Comparison of ENCODE assay signal across 10 cellular contexts in genomic region chr11:75558939-75559843, GRCh38. TPM values are rescaled to one million over a fixed set of nuclear protein-coding genes. Genes with fewer than 3 reads are reported as not detected.
DNase-seq lines count a peak whose midpoint lies in the region; ATAC-seq and TF ChIP-seq lines count a peak whose summit lies in the region.
"Had no signal": no experiment of that assay in that cellular context is flagged by ENCODE, and none has a peak within 500 bp of the region (broad histone marks: within the 10 kb centered on the region; RNA-seq: fewer than 3 reads in every experiment).

No MANE protein-coding gene starts in this region.

- peak; percentile 55 to 67 for ATAC-seq in lower lobe of right lung
- no peak for ATAC-seq in HG02610 (IDR thresholded peaks at IDR 0.05; ENCODE audit: unreplicated experiment)

- H3K27me3 ChIP-seq in lower lobe of right lung (ENCODE audit: low read depth) (no peaks in the 10 kb centered on the region), transverse colon (no peaks in the 10 kb centered on the region)

- peak overlapping the region; percentile 27 for H3K4me3 ChIP-seq in lower lobe of right lung
- no peak overlapping the region for H3K4me3 ChIP-seq in transverse colon

- H3K9me3 ChIP-seq in lower lobe of right lung: no peaks in the 10 kb centered on the region
- H3K9me3 ChIP-seq in transverse colon: no peaks in the 10 kb centered on the region

- no peak for TF ChIP-seq POLR2A in transverse colon (IDR thresholded peaks at IDR 0.05)

- TF ChIP-seq EP300 in transverse colon (IDR thresholded peaks at IDR 0.05; ENCODE audit: low read depth): no peak

- peaks cover 5% of the 10 kb centered on the region for H3K36me3 ChIP-seq in lower lobe of right lung
- no peaks in the 10 kb centered on the region for H3K36me3 ChIP-seq in transverse colon

- 17 to 31% methylated on average over 1 to 8 of the region's 8 CpGs for WGBS in transverse colon (ENCODE audit: low coverage in 1 of 2), 2 donors

- in situ Hi-C loops in transverse colon (cut with MboI; ENCODE audit: low pct_ligation_motif_present in 1 of 4, low pct_unique_long_range_greater_than_20kb in 1 of 4, low sequenced_read_pairs in 3 of 4): no loop called here

- no peak for TF ChIP-seq CTCF in lower lobe of right lung (IDR thresholded peaks at IDR 0.05)
- no peak for TF ChIP-seq CTCF in transverse colon (IDR thresholded peaks at IDR 0.05)

- H3K27ac ChIP-seq in cingulate gyrus (ENCODE audit: low read depth, low read length): peak overlapping the region; percentile 89
- peak overlapping the region; percentile 96 for H3K27ac ChIP-seq in lower lobe of right lung
- H3K27ac ChIP-seq in transverse colon: peak overlapping the region; percentile 96 to 99 (median 98)

- DNase-seq in LHCN-M2 (ENCODE audit: low read depth) (peak; percentile 69), lower lobe of right lung (peak; percentile 66), transverse colon (no peak), COR-L47 (lab: John Stamatoyannopoulos, UW) (no peak), NCI-H2029 (lab: John Stamatoyannopoulos, UW) (no peak), HuH-7.5 (ENCODE audit: low spot score) (no peak)
- DNase-seq: activated CD8-positive, alpha-beta memory T cell treated with anti-CD3 and anti-CD28 coated beads, Interleukin-2, amount 50 U/mL, for 48 hours; NCI-H1417 treated with DMSO at 0.1 percent for 48 hours had no signal

- intact Hi-C loops in lower lobe of right lung (cut with DNase I): no loop called here
- intact Hi-C loops in transverse colon (cut with DNase I; ENCODE audit: low total_unique reads): no loop called here

- H3K4me1 ChIP-seq in lower lobe of right lung: peaks cover 72% of the 10 kb centered on the region
- H3K4me1 ChIP-seq in transverse colon: peaks cover 39 to 68% (median 56%) of the 10 kb centered on the region in 4 donors

RNA-seq across cellular contexts. Expression of gene SERPINH1, which starts 2.9 kb away (rescaled TPM):
- 419 and 495 TPM in 2 replicates for total RNA-seq in LHCN-M2 (2014; rRNA removed)
- 383 TPM for polyA plus RNA-seq in LHCN-M2 (2012)
- 131 TPM for total RNA-seq in lower lobe of right lung
- 100 to 1,000 TPM in 1 of 4 donors, 10 to 100 TPM in 3; 34.8 to 169 (median 76.0) TPM for total RNA-seq in transverse colon

RNA-seq across cellular contexts. Expression of gene GDPD5, which starts 33.5 kb away (rescaled TPM):
- 1.3 and 1.6 TPM in 2 replicates for total RNA-seq in LHCN-M2 (2014; rRNA removed)
- polyA plus RNA-seq in LHCN-M2 (2012): 7.8 TPM
- total RNA-seq in lower lobe of right lung: 15.8 TPM
- 10 to 100 TPM in 1 of 4 donors, 1 to 10 TPM in 2, not detected in 1; 3.7 to 10.1 (median 7.1) TPM for total RNA-seq in transverse colon

Comparison
In these comparisons a context has a peak if more than half of its experiments do, and no peak if none do; other contexts are left out.
1. DNase-seq: peak in LHCN-M2 (single experiment) and lower lobe of right lung (single experiment); none in transverse colon (single experiment), COR-L47 (single experiment), NCI-H2029 (single experiment) and HuH-7.5 (single experiment).
2. Peak in every context shown above with its lines, with median percentiles within 50 percentile points of each other: H3K27ac ChIP-seq.